ENCODE assay signal across 14 cellular contexts in the genomic region with DNA sequence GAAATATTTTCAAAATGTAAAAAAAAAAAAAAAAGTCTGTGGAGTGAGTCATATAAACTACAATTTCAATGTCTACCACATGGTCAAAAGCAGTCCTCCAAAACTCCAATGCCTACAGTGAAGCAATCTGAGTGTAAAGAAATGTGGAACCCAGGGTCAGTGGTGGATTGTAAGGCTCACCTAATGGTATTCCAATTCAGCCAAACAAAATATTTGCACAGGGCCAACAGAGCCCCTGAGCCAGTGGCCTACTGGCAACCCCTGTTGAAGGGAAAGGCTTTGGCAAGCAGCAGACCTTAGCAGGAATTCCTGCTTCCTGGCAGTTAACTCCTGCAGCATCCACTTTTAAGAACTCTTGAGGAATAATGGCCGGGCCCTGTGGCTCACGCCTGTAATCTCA. TPM values are rescaled to one million over a fixed set of nuclear protein-coding genes. Genes with fewer than 3 reads are reported as not detected.
DNase-seq lines count a peak whose midpoint lies in the region; ATAC-seq lines count a peak whose summit lies in the region.
"Had no signal": no experiment of that assay in that cellular context is flagged by ENCODE, and none has a peak within 500 bp of the region (broad histone marks: within the 10 kb centered on the region; RNA-seq: fewer than 3 reads in every experiment).

No MANE protein-coding gene starts in this region.

- peak; percentile 77 for ATAC-seq in sciatic nerve
- ATAC-seq: stimulated activated effector memory CD8-positive, alpha-beta T cell treated with anti-CD3 and anti-CD28 coated beads, Interleukin-12 subunit alpha, Interleukin-12 subunit beta, amount 100 ng/mL, for 72 hours had no signal

- peak; percentile 50 for DNase-seq in NCI-H2196 (lab: John Stamatoyannopoulos, UW; ENCODE audit: unreplicated experiment)
- DNase-seq in NCI-H2196 treated with DMSO at 0.1 percent for 48 hours (lab: John Stamatoyannopoulos, UW; ENCODE audit: unreplicated experiment): no peak
- peak; percentile 33 for DNase-seq in M059J (ENCODE audit: low read depth)
- DNase-seq in dermis microvascular lymphatic vessel endothelial cell (ENCODE audit: low read depth in 2 of 2): peak; percentile 53 to 92
- peak; percentile 64 for DNase-seq in sciatic nerve (ENCODE audit: low spot score)
- DNase-seq in stimulated activated CD4-positive, alpha-beta T cell treated with anti-CD3 and anti-CD28 coated beads, Interleukin-4, amount 100 ng/mL, for 1 hour: no peak
- no peak for DNase-seq in D341Med (ENCODE audit: low spot score)
- no peak for DNase-seq in activated gamma-delta T cell treated with Interleukin-2 at 50 U/mL for 16 hours
- DNase-seq: 8988T; effector CD4-positive, alpha-beta T cell; naive B cell; NCI-H1436 treated with DMSO at 0.1 percent for 48 hours; Peyer's patch had no signal

- intact Hi-C loops in sciatic nerve (cut with DNase I): no loop called here

RNA-seq across cellular contexts. Expression of gene DNMT1, which starts 3.4 kb away (rescaled TPM):
- total RNA-seq in M059J (2014; rRNA removed; shearing (Covaris generic)): 199 and 263 TPM in 2 replicates
- total RNA-seq in dermis microvascular lymphatic vessel endothelial cell: 21.0 and 22.7 TPM in 2 replicates
- 70.8 TPM for total RNA-seq in sciatic nerve

RNA-seq across cellular contexts. Expression of gene S1PR2, which starts 39.8 kb away (rescaled TPM):
- total RNA-seq in M059J (2014; rRNA removed; shearing (Covaris generic)): 7.1 and 8.3 TPM in 2 replicates
- total RNA-seq in dermis microvascular lymphatic vessel endothelial cell (0.39 and 0.76 TPM in 2 replicates), sciatic nerve (15.9 TPM)

Comparison
In these comparisons a context has a peak if more than half of its experiments do, and no peak if none do; other contexts are left out.
1. DNase-seq: peak in NCI-H2196 (single experiment), M059J (single experiment), dermis microvascular lymphatic vessel endothelial cell (2 of 2) and sciatic nerve (single experiment); none in NCI-H2196 treated with DMSO at 0.1 percent for 48 hours (single experiment), stimulated activated CD4-positive, alpha-beta T cell treated with anti-CD3 and anti-CD28 coated beads, Interleukin-4, amount 100 ng/mL, for 1 hour (single experiment), D341Med (single experiment) and activated gamma-delta T cell treated with Interleukin-2 at 50 U/mL for 16 hours (single experiment).